9 cellular contexts compared by ENCODE assay signal in genomic region chr15:99568548-99569352, GRCh38. TPM values are rescaled to one million over a fixed set of nuclear protein-coding genes. Genes with fewer than 3 reads are reported as not detected.
A peak's percentile ranks its signal among the peaks of the same experiment; 100 is the strongest.
DNase-seq lines count a peak whose midpoint lies in the region; ATAC-seq, FAIRE-seq and TF ChIP-seq lines count a peak whose summit lies in the region.
"Had no signal": no experiment of that assay in that cellular context is flagged by ENCODE, and none has a peak within 500 bp of the region (broad histone marks: within the 10 kb centered on the region; RNA-seq: fewer than 3 reads in every experiment).

No MANE protein-coding gene starts in this region.

- H2BK120ac ChIP-seq in mesendoderm (ENCODE audit: low read depth, low read length), result no peak overlapping the region

- TF ChIP-seq RAD21 in HepG2 (CRISPR knock-in tag; IDR thresholded peaks at IDR 0.05), result no peak

- no peak overlapping the region for H3K4ac ChIP-seq in mesendoderm (ENCODE audit: low read depth, low read length)

- H3K4me3 Mint-ChIP-seq in brain, result peak overlapping the region; percentile 44 to 96 (median 62)
- H3K4me3 Mint-ChIP-seq in activated CD4-positive, alpha-beta T cell treated with anti-CD3 and anti-CD28 coated beads for 36 hours, result no peak overlapping the region
- H3K4me3 Mint-ChIP-seq: activated CD4-positive, alpha-beta T cell treated with anti-CD3 and anti-CD28 coated beads, Interleukin-2, amount 10 ng/mL, durations not matched to agents 7 days and 5 days had no signal

- DNase-seq in HepG2 (ENCODE audit: low spot score) (no peak), right lobe of liver (no peak), mesendoderm (peak; percentile 54), tibial nerve (ENCODE audit: low spot score in 2 of 2) (no peak), A673 (ENCODE audit: low spot score) (no peak), NCI-H1930 (lab: John Stamatoyannopoulos, UW) (no peak)
- DNase-seq in activated CD4-positive, alpha-beta T cell treated with anti-CD3 and anti-CD28 coated beads for 36 hours, result no peak
- DNase-seq: activated CD4-positive, alpha-beta T cell treated with anti-CD3 and anti-CD28 coated beads, Interleukin-2, amount 10 ng/mL, durations not matched to agents 7 days and 5 days had no signal

- TF ChIP-seq POLR2A in HepG2 (IDR thresholded peaks at IDR 0.05; ENCODE audit: insufficient read depth in 1 of 2, low read depth in 2 of 2, low read length in 2 of 2) (no peak), right lobe of liver (IDR thresholded peaks at IDR 0.05) (no peak), tibial nerve (IDR thresholded peaks at IDR 0.05) (no peak)

- peaks cover 8% of the 10 kb centered on the region for H3K79me1 ChIP-seq in mesendoderm (ENCODE audit: low read length)

- peak overlapping the region; percentile 9 for H3K27ac ChIP-seq in HepG2 (ENCODE audit: extremely low read length, insufficient read depth, low read length)
- H3K27ac ChIP-seq in right lobe of liver, result peak overlapping the region in 1 of 3 donors; percentile 98
- no peak overlapping the region for H3K27ac ChIP-seq in mesendoderm (ENCODE audit: low read depth, low read length)
- peak overlapping the region in 2 of 4 donors; percentile 99 for H3K27ac ChIP-seq in tibial nerve
- H3K27ac ChIP-seq in A673 (ENCODE audit: low read depth, low read length, poor library complexity, severe bottlenecking), result no peak overlapping the region

- peaks cover 4% of the 10 kb centered on the region for H3K27me3 Mint-ChIP-seq in brain
- no peaks in the 10 kb centered on the region for H3K27me3 Mint-ChIP-seq in activated CD4-positive, alpha-beta T cell treated with anti-CD3 and anti-CD28 coated beads for 36 hours

- WGBS in HepG2 (ENCODE audit: low lambda C conversion rate), result 70% methylated on average over 9 of the region's 9 CpGs
- 40% methylated on average over 9 of the region's 9 CpGs for WGBS in right lobe of liver (ENCODE audit: insufficient coverage, low coverage, low lambda C conversion rate, missing lambda C conversion rate)
- WGBS in mesendoderm (ENCODE audit: extremely low coverage, insufficient coverage, low lambda C conversion rate), result no CpG with 5 or more reads among the region's 9 CpGs
- WGBS in tibial nerve, 2 donors, result 68% methylated on average over 9 of the region's 9 CpGs

- H3K79me2 ChIP-seq in HepG2 (ENCODE audit: insufficient read depth, low read length) (peaks cover 71% of the 10 kb centered on the region), mesendoderm (ENCODE audit: control insufficient read depth, insufficient read depth, low read length) (peaks cover 33% of the 10 kb centered on the region)

- no peak overlapping the region for H3K56ac ChIP-seq in mesendoderm (ENCODE audit: low read length)

- POLR2A ChIA-PET in HepG2 (lab: Yijun Ruan, JAX), result no interaction called here
- POLR2A ChIA-PET in activated CD4-positive, alpha-beta T cell treated with anti-CD3 and anti-CD28 coated beads for 36 hours (lab: Charles Lee), result no interaction called here
- POLR2A ChIA-PET in A673 (lab: Charles Lee; ENCODE audit: low non-redundant PET), result no interaction called here

- H2BK15ac ChIP-seq in mesendoderm (replicated peaks; ENCODE audit: low read depth), result no peak overlapping the region

- CTCF ChIA-PET in HepG2 (lab: Yijun Ruan, JAX; ENCODE audit: low intra/inter-chr PET ratio, low total read pairs), result no interaction called here
- CTCF ChIA-PET in activated CD4-positive, alpha-beta T cell treated with anti-CD3 and anti-CD28 coated beads for 36 hours (lab: Charles Lee), result interaction anchor here (0.7 to 3.0 kb wide), 4 partner anchors 13 to 136 kb away, joined by 3 to 17 read pairs (median 7); no protein-coding TSS in a partner anchor
- CTCF ChIA-PET in A673 (lab: Charles Lee), result no interaction called here

- H3K36me3 ChIP-seq in HepG2 (replicated peaks in 1 of 2; ENCODE audit: control insufficient read depth in 1 of 2, insufficient read depth in 2 of 2, low read length in 2 of 2) (no peaks in the 10 kb centered on the region), right lobe of liver (no peaks in the 10 kb centered on the region), mesendoderm (ENCODE audit: control insufficient read depth, insufficient read depth, low read length) (no peaks in the 10 kb centered on the region), tibial nerve (no peaks in the 10 kb centered on the region), A673 (ENCODE audit: insufficient read depth, low read length, poor library complexity, severe bottlenecking) (no peaks in the 10 kb centered on the region)

- no peak overlapping the region for H2AK5ac ChIP-seq in mesendoderm (ENCODE audit: low read length)

- H3K27me3 ChIP-seq in HepG2 (ENCODE audit: control insufficient read depth in 1 of 2, insufficient read depth in 2 of 2, low read length in 2 of 2) (peaks cover 0 to 1% of the 10 kb centered on the region in 2 experiments; a peak in 1 of 5 replicates), right lobe of liver (no peaks in the 10 kb centered on the region), mesendoderm (ENCODE audit: insufficient read depth, low read length, poor library complexity) (no peaks in the 10 kb centered on the region), tibial nerve (no peaks in the 10 kb centered on the region), A673 (replicated peaks; ENCODE audit: insufficient read depth, low read depth, low read length, poor library complexity) (no peaks in the 10 kb centered on the region)

- H3K4me3 ChIP-seq in HepG2 (replicated peaks in 1 of 3; ENCODE audit: insufficient read depth in 1 of 3, low read depth in 2 of 3, low read length in 3 of 3) (peak overlapping the region in 1 of 3 experiments; percentile 86; a peak in 1 of 6 replicates), right lobe of liver (no peak overlapping the region), mesendoderm (ENCODE audit: low read length) (no peak overlapping the region), tibial nerve (no peak overlapping the region), A673 (ENCODE audit: low read depth, low read length, poor library complexity, severe bottlenecking) (no peak overlapping the region)

- H3K4me2 ChIP-seq in HepG2 (ENCODE audit: low read depth, low read length) (peak overlapping the region; percentile 68), mesendoderm (ENCODE audit: low read length) (no peak overlapping the region)

- no TSS peak for BruUV-seq in HepG2 (replicated peaks; lab: Mats Ljungman, UMichigan)
- BruUV-seq in A673 (replicated peaks; lab: Mats Ljungman, UMichigan), result no TSS peak

- H4K8ac ChIP-seq in mesendoderm (ENCODE audit: low read depth, low read length), result no peak overlapping the region

- in situ Hi-C loops in HepG2 (cut with HindIII; ENCODE audit: extremely low pct_ligation_motif_present, low pct_unique_long_range_greater_than_20kb), result loop anchor here (10.0 kb wide), 1 partner anchor 134 kb away; no protein-coding TSS in a partner anchor

- H2BK5ac ChIP-seq in mesendoderm (ENCODE audit: low read length), result no peak overlapping the region

- peaks cover 15% of the 10 kb centered on the region for H3K36me3 Mint-ChIP-seq in brain
- peaks cover 2% of the 10 kb centered on the region for H3K36me3 Mint-ChIP-seq in activated CD4-positive, alpha-beta T cell treated with anti-CD3 and anti-CD28 coated beads for 36 hours (ENCODE audit: low read depth)

- H3K9ac ChIP-seq in HepG2 (ENCODE audit: insufficient read depth, low read depth, low read length), result no peak overlapping the region
- H3K9ac ChIP-seq in mesendoderm (ENCODE audit: low read length), result no peak overlapping the region

- no peak overlapping the region for H3K18ac ChIP-seq in mesendoderm (ENCODE audit: low read length)

- intact Hi-C loops in HepG2 (cut with micrococcal nuclease; ENCODE audit: unreplicated experiment), result no loop called here
- intact Hi-C loops in right lobe of liver (cut with DNase I), result no loop called here
- intact Hi-C loops in activated CD4-positive, alpha-beta T cell treated with anti-CD3 and anti-CD28 coated beads for 36 hours (cut with DNase I, micrococcal nuclease), result loop anchor here (5.0 to 10.0 kb wide), 9 partner anchors 49 to 776 kb away; partner anchors contain the start of genes ADAMTS17 (in 1 of the 2) and LRRC28 (in 1 of the 2)
- intact Hi-C loops in A673 (cut with micrococcal nuclease; ENCODE audit: unreplicated experiment), result loop anchor here (5.0 to 10.0 kb wide), 2 partner anchors 134 to 284 kb away; no protein-coding TSS in a partner anchor

- TF ChIP-seq CTCF in HepG2 (CRISPR knock-in tag; IDR thresholded peaks at IDR 0.05), result no peak
- TF ChIP-seq CTCF in right lobe of liver (IDR thresholded peaks at IDR 0.05), result no peak
- TF ChIP-seq CTCF in brain (conservative IDR thresholded peaks at IDR 0.05), result no peak
- TF ChIP-seq CTCF in tibial nerve (IDR thresholded peaks at IDR 0.05), result no peak
- TF ChIP-seq CTCF in A673 (conservative IDR thresholded peaks at IDR 0.05; ENCODE audit: low read depth, low read length), result no peak

- H3K9me3 ChIP-seq in HepG2 (ENCODE audit: low read length) (no peaks in the 10 kb centered on the region), right lobe of liver (no peaks in the 10 kb centered on the region), tibial nerve (no peaks in the 10 kb centered on the region), A673 (ENCODE audit: low read depth, low read length, poor library complexity, severe bottlenecking) (no peaks in the 10 kb centered on the region)

- no peak for FAIRE-seq in HepG2 (lab: Jason Lieb, UNC)

- peaks cover 0 to 5% (median 2%) of the 10 kb centered on the region in 5 experiments for H3K9me3 Mint-ChIP-seq in brain
- H3K9me3 Mint-ChIP-seq in activated CD4-positive, alpha-beta T cell treated with anti-CD3 and anti-CD28 coated beads for 36 hours (ENCODE audit: low read depth), result no peaks in the 10 kb centered on the region
- H3K9me3 Mint-ChIP-seq: activated CD4-positive, alpha-beta T cell treated with anti-CD3 and anti-CD28 coated beads, Interleukin-2, amount 10 ng/mL, durations not matched to agents 7 days and 5 days had no signal

- peak overlapping the region in 1 of 5 experiments; percentile 60 for H3K27ac Mint-ChIP-seq in brain
- no peak overlapping the region for H3K27ac Mint-ChIP-seq in activated CD4-positive, alpha-beta T cell treated with anti-CD3 and anti-CD28 coated beads for 36 hours
- H3K27ac Mint-ChIP-seq: activated CD4-positive, alpha-beta T cell treated with anti-CD3 and anti-CD28 coated beads, Interleukin-2, amount 10 ng/mL, durations not matched to agents 7 days and 5 days had no signal

- peaks cover 53% of the 10 kb centered on the region for H3K4me1 Mint-ChIP-seq in brain
- peaks cover 39% of the 10 kb centered on the region for H3K4me1 Mint-ChIP-seq in activated CD4-positive, alpha-beta T cell treated with anti-CD3 and anti-CD28 coated beads for 36 hours

- peaks cover 40% of the 10 kb centered on the region for H3K4me1 ChIP-seq in HepG2 (ENCODE audit: insufficient read depth, low read length)
- H3K4me1 ChIP-seq in right lobe of liver, result peaks cover 0 to 31% (median 12%) of the 10 kb centered on the region in 4 donors
- peaks cover 3% of the 10 kb centered on the region for H3K4me1 ChIP-seq in mesendoderm (ENCODE audit: control insufficient read depth, low read depth, low read length)
- peaks cover 0 to 50% (median 19%) of the 10 kb centered on the region in 4 donors for H3K4me1 ChIP-seq in tibial nerve
- peaks cover 18% of the 10 kb centered on the region for H3K4me1 ChIP-seq in A673 (ENCODE audit: insufficient read depth, low read length, poor library complexity, severe bottlenecking)

- H3K23ac ChIP-seq in mesendoderm (ENCODE audit: low read length), result no peak overlapping the region

- H2AFZ ChIP-seq in HepG2 (ENCODE audit: low read length), result no peak overlapping the region

- H4K5ac ChIP-seq in mesendoderm (ENCODE audit: low read length), result no peak overlapping the region

- TF ChIP-seq EP300 in HepG2 (IDR thresholded peaks at IDR 0.05; ENCODE audit: low read depth in 2 of 2, low read length in 2 of 2) (no peak), HepG2 (CRISPR knock-in tag; IDR thresholded peaks at IDR 0.05; ENCODE audit: borderline replicate concordance) (no peak), tibial nerve (IDR thresholded peaks at IDR 0.05) (no peak)

- ATAC-seq in HepG2 (no peak), right lobe of liver (no peak)
- no peak for ATAC-seq in activated CD4-positive, alpha-beta T cell treated with anti-CD3 and anti-CD28 coated beads for 36 hours

- peaks cover 12% of the 10 kb centered on the region for H4K20me1 ChIP-seq in HepG2 (ENCODE audit: insufficient read depth, low read length)

RNA-seq across cellular contexts. Expression of gene MEF2A, which starts 3.0 kb away (rescaled TPM):
- total RNA-seq in HepG2 (2016; rRNA removed; fragmentation: Illumina TruSeq; extraction: Trizol), result 15.2 and 17.4 TPM in 2 replicates
- total RNA-seq in HepG2 (2016; cell fraction: cytosol; rRNA removed; fragmentation: Illumina TruSeq; extraction: Trizol; ENCODE audit: low read depth), result 6.3 and 8.1 TPM in 2 replicates
- 13.7 and 16.9 TPM in 2 replicates for total RNA-seq in HepG2 (2016; cell fraction: insoluble cytoplasmic fraction; rRNA removed; fragmentation: Illumina TruSeq; extraction: Trizol)
- total RNA-seq in HepG2 (2016; cell fraction: membrane; rRNA removed; fragmentation: Illumina TruSeq; extraction: Trizol), result 13.4 and 13.7 TPM in 2 replicates
- 30.8 and 34.3 TPM in 2 replicates for total RNA-seq in HepG2 (2016; cell fraction: nucleus; rRNA removed; fragmentation: Illumina TruSeq; extraction: Trizol)
- polyA plus RNA-seq in HepG2 (2011; rRNA removed), result 22.6 and 24.4 TPM in 2 replicates
- 11.8 and 13.2 TPM in 2 replicates for polyA plus RNA-seq in HepG2 (2011; cell fraction: cytosol; rRNA removed)
- polyA plus RNA-seq in HepG2 (2011; cell fraction: nucleus; rRNA removed), result 27.9 and 28.7 TPM in 2 replicates
- 15.6 and 16.9 TPM in 2 replicates for polyA plus RNA-seq in HepG2 (2012)
- polyA plus RNA-seq in HepG2 (2016; cell fraction: cytosol; fragmentation: Illumina TruSeq; extraction: Trizol; ENCODE audit: low read depth), result 2.1 and 3.3 TPM in 2 replicates
- polyA plus RNA-seq in HepG2 (2016; cell fraction: insoluble cytoplasmic fraction; fragmentation: Illumina TruSeq; extraction: Trizol; ENCODE audit: low read depth), result 12.7 and 14.3 TPM in 2 replicates
- polyA plus RNA-seq in HepG2 (2016; cell fraction: membrane; fragmentation: Illumina TruSeq; extraction: Trizol; ENCODE audit: low read depth), result 4.4 and 4.7 TPM in 2 replicates
- polyA plus RNA-seq in HepG2 (2016; cell fraction: nucleus; fragmentation: Illumina TruSeq; extraction: Trizol; ENCODE audit: insufficient read depth, low read depth), result 18.7 and 22.5 TPM in 2 replicates
- polyA minus RNA-seq in HepG2 (2011; rRNA and poly(A)+ RNA removed; ENCODE audit: low replicate concordance), result 37.1 and 44.8 TPM in 2 replicates
- 18.9 and 22.9 TPM in 2 replicates for polyA minus RNA-seq in HepG2 (2011; cell fraction: cytosol; rRNA and poly(A)+ RNA removed)
- 73.7 and 74.0 TPM in 2 replicates for polyA minus RNA-seq in HepG2 (2011; cell fraction: nucleus; rRNA and poly(A)+ RNA removed)
- 10 to 100 TPM; 20.1 to 35.5 (median 25.4) TPM for total RNA-seq in right lobe of liver
- 16.5 TPM for polyA plus RNA-seq in brain (ENCODE audit: insufficient read depth, low read depth, low replicate concordance)
- 13.8 TPM for polyA plus RNA-seq in mesendoderm (2013, experiment 1 of 2)
- polyA plus RNA-seq in mesendoderm (2013, experiment 2 of 2), result 13.2 TPM
- 10 to 100 TPM; 16.5 to 20.9 TPM for total RNA-seq in activated CD4-positive, alpha-beta T cell treated with anti-CD3 and anti-CD28 coated beads for 36 hours
- total RNA-seq in tibial nerve, result 10 to 100 TPM; 45.5 to 66.3 (median 55.8) TPM
- 26.4 and 29.5 TPM in 2 replicates for total RNA-seq in A673 (2021)

Comparison
In these comparisons a context has a peak if more than half of its experiments do, and no peak if none do; other contexts are left out.
1. intact Hi-C loops: an anchor here in activated CD4-positive, alpha-beta T cell treated with anti-CD3 and anti-CD28 coated beads for 36 hours (5.0 to 10.0 kb wide) and A673 (5.0 to 10.0 kb wide); none called in HepG2 and right lobe of liver.